8 cellular contexts compared by ENCODE assay signal in the genomic region with DNA sequence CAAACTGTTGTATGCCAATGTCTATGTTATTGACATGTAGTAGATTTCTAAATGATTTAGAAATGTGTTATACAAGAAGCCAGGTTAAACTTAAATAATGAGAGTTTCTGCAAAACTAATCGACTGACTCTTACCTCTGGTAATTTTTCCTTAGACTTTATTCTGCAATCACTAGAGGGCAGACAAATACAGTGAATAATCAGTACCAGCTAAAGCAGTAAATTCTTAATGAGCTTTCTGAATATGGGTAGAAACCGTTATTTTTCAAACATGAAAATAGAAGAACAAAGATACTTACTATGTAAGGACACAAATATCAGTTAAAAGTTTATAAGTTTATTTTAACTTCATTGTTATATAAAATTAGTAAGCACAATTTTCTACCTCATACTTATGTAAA.
A peak's percentile ranks its signal among the peaks of the same experiment; 100 is the strongest.
DNase-seq lines count a peak whose midpoint lies in the region; ATAC-seq, FAIRE-seq and TF ChIP-seq lines count a peak whose summit lies in the region.

No MANE protein-coding gene starts in this region.

- H3K4me3 ChIP-seq in endothelial cell of umbilical vein (replicated peaks in 1 of 3; ENCODE audit: insufficient read depth in 1 of 3, low read depth in 1 of 3, low read length in 3 of 3): no peak overlapping the region
- no peak overlapping the region for H3K4me3 ChIP-seq in osteoblast (ENCODE audit: insufficient read depth, low read length)

- POLR2A ChIA-PET in endothelial cell of umbilical vein (lab: Charles Lee): interaction anchor here (0.5 kb wide), 1 partner anchor 198 kb away, joined by 3 read pairs; no protein-coding TSS in a partner anchor

- H3K27me3 ChIP-seq in endothelial cell of umbilical vein (ENCODE audit: control insufficient read depth in 2 of 2, insufficient read depth in 2 of 2, low read length in 2 of 2) (no peaks in the 10 kb centered on the region), osteoblast (ENCODE audit: insufficient read depth, low read length) (no peaks in the 10 kb centered on the region)

- dilution Hi-C loops in endothelial cell of umbilical vein (cut with MboI; ENCODE audit: extremely low pct_ligation_motif_present, low sequenced_read_pairs): loop anchor here (25.0 kb wide), 2 partner anchors 110 to 335 kb away; partner anchors contain the start of genes RGS1 and RGS2

- TF ChIP-seq CTCF in endothelial cell of umbilical vein (IDR thresholded peaks at IDR 0.05; ENCODE audit: extremely low read depth in 1 of 2, insufficient read depth in 1 of 2, low read depth in 1 of 2, low read length in 2 of 2) (peak; percentile 14 to 30), osteoblast (IDR thresholded peaks at IDR 0.05; ENCODE audit: extremely low read depth, low read depth, low read length) (peak; percentile 64)

- no TSS peak for BruUV-seq in endothelial cell of umbilical vein (replicated peaks; lab: Mats Ljungman, UMichigan)

- H3K9me3 ChIP-seq in endothelial cell of umbilical vein (replicated peaks; ENCODE audit: control insufficient read depth, insufficient read depth, low read length) (no peaks in the 10 kb centered on the region), osteoblast (ENCODE audit: low read depth, low read length) (no peaks in the 10 kb centered on the region)

- CTCF ChIA-PET in endothelial cell of umbilical vein (lab: Charles Lee): interaction anchor here (0.7 to 6.2 kb wide), 42 partner anchors 8 to 644 kb away, joined by 3 to 283 read pairs (median 5); partner anchors contain the start of genes CDC73 and RGS2

- no peaks in the 10 kb centered on the region for H4K20me1 ChIP-seq in endothelial cell of umbilical vein (replicated peaks; ENCODE audit: control insufficient read depth, extremely low read depth, insufficient read depth, low read length)
- H4K20me1 ChIP-seq in osteoblast (ENCODE audit: insufficient read depth, low read length): no peaks in the 10 kb centered on the region

- H3K36me3 ChIP-seq in endothelial cell of umbilical vein (ENCODE audit: control insufficient read depth in 2 of 2, extremely low read depth in 1 of 2, insufficient read depth in 2 of 2, low read length in 2 of 2) (no peaks in the 10 kb centered on the region), osteoblast (ENCODE audit: insufficient read depth, low read length) (no peaks in the 10 kb centered on the region)

- no peaks in the 10 kb centered on the region for H3K9me1 ChIP-seq in endothelial cell of umbilical vein (replicated peaks; ENCODE audit: control insufficient read depth, extremely low read depth, insufficient read depth, low read length)

- H3K79me2 ChIP-seq in endothelial cell of umbilical vein (ENCODE audit: control insufficient read depth, insufficient read depth, low read length) (no peaks in the 10 kb centered on the region), osteoblast (ENCODE audit: insufficient read depth, low read length) (no peaks in the 10 kb centered on the region)

- FAIRE-seq in endothelial cell of umbilical vein (lab: Jason Lieb, UNC): peak; percentile 78

- intact Hi-C loops in endothelial cell of umbilical vein (cut with micrococcal nuclease): loop anchor here (1.0 kb wide), 1 partner anchor 103 kb away; no protein-coding TSS in a partner anchor

- H3K27ac ChIP-seq in endothelial cell of umbilical vein (ENCODE audit: insufficient read depth, low read depth, low read length) (no peak overlapping the region), osteoblast (ENCODE audit: low read depth, low read length) (no peak overlapping the region)

- ATAC-seq in GM18502 (IDR thresholded peaks at IDR 0.05; ENCODE audit: poor library complexity, unreplicated experiment) (peak; percentile 70), HG03159 (IDR thresholded peaks at IDR 0.05; ENCODE audit: unreplicated experiment) (peak; percentile 59)

- no peak overlapping the region for H3K4me2 ChIP-seq in endothelial cell of umbilical vein (ENCODE audit: insufficient read depth, low read length)
- no peak overlapping the region for H3K4me2 ChIP-seq in osteoblast (ENCODE audit: insufficient read depth, low read length)

- H3K4me1 ChIP-seq in endothelial cell of umbilical vein (ENCODE audit: control insufficient read depth, extremely low read depth, insufficient read depth, low read length): no peaks in the 10 kb centered on the region
- H3K4me1 ChIP-seq in osteoblast (ENCODE audit: insufficient read depth, low read length): no peaks in the 10 kb centered on the region

- H3K9ac ChIP-seq in endothelial cell of umbilical vein (replicated peaks; ENCODE audit: extremely low read depth, insufficient read depth, low read length): no peak overlapping the region

- no peak for TF ChIP-seq POLR2A in endothelial cell of umbilical vein (IDR thresholded peaks at IDR 0.05; ENCODE audit: low read depth, low read length)

- DNase-seq in AML-193 (lab: John Stamatoyannopoulos, UW) (peak; percentile 50 to 64), OCI-M1 (lab: John Stamatoyannopoulos, UW) (peak; percentile 82), endothelial cell of umbilical vein (ENCODE audit: low read depth, low spot score) (peak; percentile 65), osteoblast (ENCODE audit: insufficient read length, low spot score, missing footprints) (no peak)
- DNase-seq in activated naive CD4-positive, alpha-beta T cell (lab: John Stamatoyannopoulos, UW): no peak
- no peak for DNase-seq in activated CD4-positive, alpha-beta T cell treated with anti-CD3 and anti-CD28 coated beads, Interleukin-2, amount 50 U/mL, for 4 hours

- H2AFZ ChIP-seq in endothelial cell of umbilical vein (ENCODE audit: low read depth, low read length) (no peak overlapping the region), osteoblast (ENCODE audit: low read length) (no peak overlapping the region)

TF ChIP-seq in endothelial cell of umbilical vein, 7 proteins besides CTCF, POLR2A, EP300 and RAD21:
- TF ChIP-seq MYC (IDR thresholded peaks at IDR 0.05; ENCODE audit: low read depth, low read length) (no peak), JUN (IDR thresholded peaks at IDR 0.05; ENCODE audit: borderline replicate concordance, insufficient read depth, insufficient read length, low read depth) (no peak)
- TF ChIP-seq, protein P1, sequence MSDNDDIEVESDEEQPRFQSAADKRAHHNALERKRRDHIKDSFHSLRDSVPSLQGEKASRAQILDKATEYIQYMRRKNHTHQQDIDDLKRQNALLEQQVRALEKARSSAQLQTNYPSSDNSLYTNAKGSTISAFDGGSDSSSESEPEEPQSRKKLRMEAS (IDR thresholded peaks at IDR 0.05; ENCODE audit: insufficient read depth, insufficient read length): no peak

Comparison
In these comparisons a context has a peak if more than half of its experiments do, and no peak if none do; other contexts are left out.
1. DNase-seq: peak in AML-193 (2 of 2), OCI-M1 (single experiment) and endothelial cell of umbilical vein (single experiment); none in osteoblast (single experiment), activated naive CD4-positive, alpha-beta T cell (0 of 4) and activated CD4-positive, alpha-beta T cell treated with anti-CD3 and anti-CD28 coated beads, Interleukin-2, amount 50 U/mL, for 4 hours (0 of 2).